Comparison of ENCODE assay signal across 19 cellular contexts in genomic region chr19:3532154-3533019, GRCh38. TPM values are rescaled to one million over a fixed set of nuclear protein-coding genes. Genes with fewer than 3 reads are reported as not detected.
DNase-seq lines count a peak whose midpoint lies in the region; ATAC-seq, FAIRE-seq and TF ChIP-seq lines count a peak whose summit lies in the region.
"Had no signal": no experiment of that assay in that cellular context is flagged by ENCODE, and none has a peak within 500 bp of the region (broad histone marks: within the 10 kb centered on the region; RNA-seq: fewer than 3 reads in every experiment).

No MANE protein-coding gene starts in this region.

- no peak for ATAC-seq in GM12878
- ATAC-seq in HG02759 (IDR thresholded peaks at IDR 0.05; ENCODE audit: unreplicated experiment) = no peak
- ATAC-seq: HCT116 had no signal

- H3K4me2 ChIP-seq in GM12878 (ENCODE audit: control insufficient read depth, insufficient read depth) = no peak overlapping the region
- H3K4me2 ChIP-seq in osteoblast (ENCODE audit: insufficient read depth, low read length) = no peak overlapping the region

- no peak for FAIRE-seq in GM12878 (lab: Jason Lieb, UNC)
- FAIRE-seq in GM12891 (lab: Jason Lieb, UNC) = no peak
- FAIRE-seq: A204.1, D721Med had no signal

- BruUV-seq in GM12878 (replicated peaks; lab: Mats Ljungman, UMichigan) = no TSS peak

- H3K27me3 ChIP-seq in GM12878 (replicated peaks in 1 of 2; ENCODE audit: control insufficient read depth in 2 of 2, insufficient read depth in 2 of 2, low read length in 1 of 2) (no peaks in the 10 kb centered on the region), osteoblast (ENCODE audit: insufficient read depth, low read length) (no peaks in the 10 kb centered on the region)

- POLR2A ChIA-PET in GM12878 (lab: Charles Lee) = no interaction called here

- H3K9me3 Mint-ChIP-seq in chondrocyte (ENCODE audit: low read depth) = no peaks in the 10 kb centered on the region
- H3K9me3 Mint-ChIP-seq: CD4-positive, alpha-beta T cell had no signal

- H3K36me3 Mint-ChIP-seq in chondrocyte (ENCODE audit: low read depth) = peaks cover 14% of the 10 kb centered on the region

- H3K4me1 Mint-ChIP-seq in chondrocyte (ENCODE audit: low read depth) = no peaks in the 10 kb centered on the region

- in situ Hi-C loops in GM12878 (cut with MboI) = no loop called here

- no peak for TF ChIP-seq CTCF in GM12878 (IDR thresholded peaks at IDR 0.05 in 2 of 3, conservative IDR thresholded peaks at IDR 0.05 in 1 of 3; ENCODE audit: control insufficient read depth in 2 of 3, extremely low read depth in 1 of 3, insufficient read depth in 1 of 3, low read depth in 3 of 3, low read length in 3 of 3)
- no peak for TF ChIP-seq CTCF in chondrocyte (IDR thresholded peaks at IDR 0.05)
- TF ChIP-seq CTCF in osteoblast (IDR thresholded peaks at IDR 0.05; ENCODE audit: extremely low read depth, low read depth, low read length) = no peak

- TF ChIP-seq POLR2A in GM12878 (IDR thresholded peaks at IDR 0.05; ENCODE audit: low read depth, low read length) = peak; percentile 18; the same call in 1 of the 2 replicates
- no peak for TF ChIP-seq POLR2A in GM12891 (IDR thresholded peaks at IDR 0.05; ENCODE audit: low read depth, low read length)

- H3K4me3 Mint-ChIP-seq in chondrocyte (ENCODE audit: unreplicated experiment) = no peak overlapping the region
- H3K4me3 Mint-ChIP-seq: CD4-positive, alpha-beta T cell had no signal

- SMC1A ChIA-PET in GM12878 (lab: Charles Lee; ENCODE audit: uncharacterized antibody, unreplicated experiment) = no interaction called here

- no peaks in the 10 kb centered on the region for H3K4me1 ChIP-seq in GM12878 (ENCODE audit: control insufficient read depth, insufficient read depth, low read length)
- no peaks in the 10 kb centered on the region for H3K4me1 ChIP-seq in osteoblast (ENCODE audit: insufficient read depth, low read length)
- H3K4me1 ChIP-seq: Caco-2 had no signal

- H3K9me3 ChIP-seq in GM12878 (replicated peaks; ENCODE audit: control insufficient read depth, insufficient read depth, low read length) = no peaks in the 10 kb centered on the region
- no peaks in the 10 kb centered on the region for H3K9me3 ChIP-seq in osteoblast (ENCODE audit: low read depth, low read length)
- H3K9me3 ChIP-seq: Caco-2 had no signal

- H3K27me3 Mint-ChIP-seq in chondrocyte (ENCODE audit: low read depth) = no peaks in the 10 kb centered on the region
- H3K27me3 Mint-ChIP-seq: CD4-positive, alpha-beta T cell had no signal

- H3K9ac ChIP-seq in GM12878 (ENCODE audit: control insufficient read depth, insufficient read depth, low read length) = no peak overlapping the region

- RAD21 ChIA-PET in GM12878 (lab: Charles Lee; ENCODE audit: unreplicated experiment) = no interaction called here

- TF ChIP-seq RAD21 in GM12878 (IDR thresholded peaks at IDR 0.05; ENCODE audit: insufficient read depth, low read depth, low read length) = no peak

- 95% methylated on average over 41 of the region's 41 CpGs for WGBS in GM12878 (ENCODE audit: insufficient coverage, insufficient replicate concordance, low lambda C conversion rate, missing lambda C conversion rate)

- no peak for TF ChIP-seq EP300 in GM12878 (IDR thresholded peaks at IDR 0.05; ENCODE audit: borderline replicate concordance in 1 of 2, control insufficient read depth in 1 of 2, low read depth in 2 of 2, low read length in 2 of 2)

- H3K4me3 ChIP-seq in GM12878 = no peak overlapping the region
- H3K4me3 ChIP-seq in osteoblast (ENCODE audit: insufficient read depth, low read length) = no peak overlapping the region

- H3K27ac Mint-ChIP-seq in chondrocyte (ENCODE audit: unreplicated experiment) = peak overlapping the region; percentile 17
- H3K27ac Mint-ChIP-seq: CD4-positive, alpha-beta T cell had no signal

- DNase-seq in GM12878 (ENCODE audit: low read depth, low spot score) (no peak), chondrocyte (ENCODE audit: low spot score) (no peak), osteoblast (ENCODE audit: insufficient read length, low spot score, missing footprints) (peak; percentile 81), GM12891 (ENCODE audit: insufficient read length, low spot score) (no peak), SKM-1 (lab: John Stamatoyannopoulos, UW; ENCODE audit: unreplicated experiment) (no peak)
- DNase-seq: AML-193; Caco-2; CD4-positive, alpha-beta T cell; DMS79; GDM1; GOT3 had no signal

- intact Hi-C loops in GM12878 (cut with micrococcal nuclease; ENCODE audit: unreplicated experiment) = no loop called here

- H3K79me2 ChIP-seq in GM12878 (ENCODE audit: control insufficient read depth, insufficient read depth, low read length) (no peaks in the 10 kb centered on the region), osteoblast (ENCODE audit: insufficient read depth, low read length) (peaks cover 3% of the 10 kb centered on the region)

- H4K20me1 ChIP-seq in GM12878 (ENCODE audit: control insufficient read depth, insufficient read depth) = no peaks in the 10 kb centered on the region
- peaks cover 14% of the 10 kb centered on the region for H4K20me1 ChIP-seq in osteoblast (ENCODE audit: insufficient read depth, low read length)

- H3K27ac ChIP-seq in GM12878 (ENCODE audit: control insufficient read depth, insufficient read depth) (no peak overlapping the region), osteoblast (ENCODE audit: low read depth, low read length) (no peak overlapping the region)
- H3K27ac ChIP-seq: C4-2B had no signal

- CTCF ChIA-PET in GM12878 (lab: Yijun Ruan, JAX) = no interaction called here

- H3K36me3 ChIP-seq in GM12878 (ENCODE audit: control insufficient read depth in 2 of 2, insufficient read depth in 2 of 2, low read length in 1 of 2) (peaks cover 9 to 33% of the 10 kb centered on the region in 2 experiments), osteoblast (ENCODE audit: insufficient read depth, low read length) (peaks cover 44% of the 10 kb centered on the region)

- H2AFZ ChIP-seq in GM12878 (ENCODE audit: control insufficient read depth, low read depth, low read length) (no peak overlapping the region), osteoblast (ENCODE audit: low read length) (no peak overlapping the region)

RNA-seq across cellular contexts. Expression of gene TEKTIP1, which starts 6.6 kb away (rescaled TPM):
- not detected in 2 replicates for total RNA-seq in GM12878 (2013; cell fraction: nucleolus; rRNA removed)
- not detected in 2 replicates for total RNA-seq in GM12878 (2014; rRNA removed)
- total RNA-seq in GM12878 (2014; rRNA removed; fragmentation: Illumina TruSeq; extraction: Trizol) = not detected in 2 replicates
- total RNA-seq in GM12878 (2021) = 1.7 and 2.6 TPM in 2 replicates
- not detected for polyA plus RNA-seq in GM12878 (2011; ENCODE audit: low read depth)
- 0.18 TPM in 1 of 2 replicates, not detected in the other for polyA plus RNA-seq in GM12878 (2011; rRNA removed)
- polyA plus RNA-seq in GM12878 (2011; cell fraction: cytosol; rRNA removed) = 0.10 and 0.25 TPM in 2 replicates
- polyA plus RNA-seq in GM12878 (2011; cell fraction: nucleus; rRNA removed) = 5.2 and 5.7 TPM in 2 replicates
- polyA plus RNA-seq in GM12878 (2012) = 0.62 and 1.1 TPM in 2 replicates
- not detected in 2 replicates for polyA plus RNA-seq in GM12878 (2014; fragmentation: Illumina TruSeq; extraction: Trizol)
- polyA plus RNA-seq in GM12878 (2014; fragmentation: Nextera tagmentation; extraction: Ambion mirVana) = not detected
- polyA plus RNA-seq in GM12878 (2014; rRNA removed) = 0.69 and 1.1 TPM in 2 replicates
- under 1 TPM; 0.45 to 0.60 TPM for polyA plus RNA-seq in GM12878 (2016; fragmentation: Nextera tagmentation; extraction: Ambion mirVana)
- not detected in 2 replicates for polyA minus RNA-seq in GM12878 (2011; rRNA and poly(A)+ RNA removed)
- not detected in 2 replicates for polyA minus RNA-seq in GM12878 (2011; cell fraction: cytosol; rRNA and poly(A)+ RNA removed)
- 0.77 TPM in 1 of 2 replicates, not detected in the other for polyA minus RNA-seq in GM12878 (2011; cell fraction: nucleus; rRNA and poly(A)+ RNA removed)
- total RNA-seq in chondrocyte = 0.35 to 0.65 TPM (median 0.56 TPM) in 3 replicates
- not detected in 2 replicates for total RNA-seq in osteoblast
- 0.63 TPM for polyA plus RNA-seq in GM12891 (2012; ENCODE audit: low read depth, missing spikeins)
- total RNA-seq: Daoy, H7 had no signal
- polyA plus RNA-seq: BJ had no signal

RNA-seq across cellular contexts. Expression of gene MFSD12, which starts 25.0 kb away (rescaled TPM):
- 108 and 117 TPM in 2 replicates for total RNA-seq in GM12878 (2013; cell fraction: nucleolus; rRNA removed)
- total RNA-seq in GM12878 (2014; rRNA removed) (49.1 and 50.5 TPM in 2 replicates), GM12878 (2014; rRNA removed; fragmentation: Illumina TruSeq; extraction: Trizol) (14.2 and 15.3 TPM in 2 replicates), GM12878 (2021) (56.3 and 65.9 TPM in 2 replicates), chondrocyte (65.8 to 101 TPM (median 98.4 TPM) in 3 replicates), osteoblast (92.5 and 104 TPM in 2 replicates)
- polyA plus RNA-seq in GM12878 (2011; ENCODE audit: low read depth) = 6.7 TPM
- polyA plus RNA-seq in GM12878 (2011; rRNA removed) (8.4 and 18.2 TPM in 2 replicates), GM12878 (2014; fragmentation: Illumina TruSeq; extraction: Trizol) (6.6 and 13.8 TPM in 2 replicates), GM12878 (2014; fragmentation: Nextera tagmentation; extraction: Ambion mirVana) (1 to 10 TPM in 1 of 2 experiments, under 1 TPM in 1; 0.58 to 1.9 TPM), GM12878 (2014; rRNA removed) (53.8 and 71.4 TPM in 2 replicates), GM12878 (2016; fragmentation: Nextera tagmentation; extraction: Ambion mirVana) (10 to 100 TPM in 1 of 2 experiments, 1 to 10 TPM in 1; 7.3 to 25.0 TPM)
- polyA plus RNA-seq in GM12878 (2011; cell fraction: cytosol; rRNA removed) = 24.8 and 37.2 TPM in 2 replicates
- polyA plus RNA-seq in GM12878 (2011; cell fraction: nucleus; rRNA removed) = 98.5 and 132 TPM in 2 replicates
- 28.8 and 29.4 TPM in 2 replicates for polyA plus RNA-seq in GM12878 (2012)
- polyA minus RNA-seq in GM12878 (2011; rRNA and poly(A)+ RNA removed) = 15.9 and 23.6 TPM in 2 replicates
- 25.9 and 34.3 TPM in 2 replicates for polyA minus RNA-seq in GM12878 (2011; cell fraction: cytosol; rRNA and poly(A)+ RNA removed)
- 17.0 and 35.6 TPM in 2 replicates for polyA minus RNA-seq in GM12878 (2011; cell fraction: nucleus; rRNA and poly(A)+ RNA removed)
- 22.7 TPM for polyA plus RNA-seq in GM12891 (2012; ENCODE audit: low read depth, missing spikeins)

RNA-seq across cellular contexts. Expression of gene FZR1, which starts 26.3 kb away (rescaled TPM):
- total RNA-seq in GM12878 (2013; cell fraction: nucleolus; rRNA removed) = 36.7 and 46.1 TPM in 2 replicates
- total RNA-seq in GM12878 (2014; rRNA removed) (30.6 and 35.1 TPM in 2 replicates), GM12878 (2014; rRNA removed; fragmentation: Illumina TruSeq; extraction: Trizol) (9.6 and 12.3 TPM in 2 replicates), GM12878 (2021) (42.8 and 44.2 TPM in 2 replicates), chondrocyte (35.0 to 37.6 TPM (median 36.5 TPM) in 3 replicates), osteoblast (36.6 and 39.5 TPM in 2 replicates)
- polyA plus RNA-seq in GM12878 (2011; ENCODE audit: low read depth) = 8.7 TPM
- polyA plus RNA-seq in GM12878 (2011; rRNA removed) (13.0 and 28.1 TPM in 2 replicates), GM12878 (2014; fragmentation: Illumina TruSeq; extraction: Trizol) (2.2 and 15.4 TPM in 2 replicates), GM12878 (2014; fragmentation: Nextera tagmentation; extraction: Ambion mirVana) (under 1 TPM; 0.11 to 0.55 TPM), GM12878 (2014; rRNA removed) (30.8 and 46.7 TPM in 2 replicates), GM12878 (2016; fragmentation: Nextera tagmentation; extraction: Ambion mirVana) (10 to 100 TPM; 33.5 to 36.2 TPM)
- polyA plus RNA-seq in GM12878 (2011; cell fraction: cytosol; rRNA removed) = 28.1 and 37.0 TPM in 2 replicates
- polyA plus RNA-seq in GM12878 (2011; cell fraction: nucleus; rRNA removed) = 131 and 138 TPM in 2 replicates
- polyA plus RNA-seq in GM12878 (2012) = 25.6 and 34.9 TPM in 2 replicates
- 17.0 and 37.1 TPM in 2 replicates for polyA minus RNA-seq in GM12878 (2011; rRNA and poly(A)+ RNA removed)
- polyA minus RNA-seq in GM12878 (2011; cell fraction: cytosol; rRNA and poly(A)+ RNA removed) = 20.7 and 28.9 TPM in 2 replicates
- 23.3 and 26.6 TPM in 2 replicates for polyA minus RNA-seq in GM12878 (2011; cell fraction: nucleus; rRNA and poly(A)+ RNA removed)
- 18.0 TPM for polyA plus RNA-seq in GM12891 (2012; ENCODE audit: low read depth, missing spikeins)

RNA-seq across cellular contexts. Expression of gene DOHH, which starts 31.9 kb away (rescaled TPM):
- 3.1 and 3.9 TPM in 2 replicates for total RNA-seq in GM12878 (2013; cell fraction: nucleolus; rRNA removed)
- total RNA-seq in GM12878 (2014; rRNA removed) (20.2 and 25.4 TPM in 2 replicates), GM12878 (2014; rRNA removed; fragmentation: Illumina TruSeq; extraction: Trizol) (2.6 and 3.0 TPM in 2 replicates), GM12878 (2021) (17.7 and 19.3 TPM in 2 replicates), chondrocyte (9.9 to 10.3 TPM (median 10.1 TPM) in 3 replicates), osteoblast (7.7 and 8.3 TPM in 2 replicates)
- 2.6 TPM for polyA plus RNA-seq in GM12878 (2011; ENCODE audit: low read depth)
- polyA plus RNA-seq in GM12878 (2011; rRNA removed) (1.8 and 4.0 TPM in 2 replicates), GM12878 (2014; fragmentation: Illumina TruSeq; extraction: Trizol) (0.22 and 0.48 TPM in 2 replicates), GM12878 (2014; fragmentation: Nextera tagmentation; extraction: Ambion mirVana) (under 1 TPM; 0.11 to 0.38 TPM), GM12878 (2014; rRNA removed) (19.7 and 24.6 TPM in 2 replicates), GM12878 (2016; fragmentation: Nextera tagmentation; extraction: Ambion mirVana) (10 to 100 TPM; 23.5 to 28.6 TPM)
- 6.4 and 14.7 TPM in 2 replicates for polyA plus RNA-seq in GM12878 (2011; cell fraction: cytosol; rRNA removed)
- polyA plus RNA-seq in GM12878 (2011; cell fraction: nucleus; rRNA removed) = 6.1 and 11.3 TPM in 2 replicates
- 10.7 and 13.5 TPM in 2 replicates for polyA plus RNA-seq in GM12878 (2012)
- polyA minus RNA-seq in GM12878 (2011; rRNA and poly(A)+ RNA removed) = 1.2 and 4.4 TPM in 2 replicates
- 4.1 and 5.2 TPM in 2 replicates for polyA minus RNA-seq in GM12878 (2011; cell fraction: cytosol; rRNA and poly(A)+ RNA removed)
- polyA minus RNA-seq in GM12878 (2011; cell fraction: nucleus; rRNA and poly(A)+ RNA removed) = 2.8 and 4.8 TPM in 2 replicates
- 10.9 TPM for polyA plus RNA-seq in GM12891 (2012; ENCODE audit: low read depth, missing spikeins)

RNA-seq across cellular contexts. Expression of gene HMG20B, which starts 40.4 kb away (rescaled TPM):
- 16.4 and 20.5 TPM in 2 replicates for total RNA-seq in GM12878 (2013; cell fraction: nucleolus; rRNA removed)
- 62.9 and 68.5 TPM in 2 replicates for total RNA-seq in GM12878 (2014; rRNA removed)
- total RNA-seq in GM12878 (2014; rRNA removed; fragmentation: Illumina TruSeq; extraction: Trizol) = 21.8 and 22.5 TPM in 2 replicates
- total RNA-seq in GM12878 (2021) = 80.9 and 86.4 TPM in 2 replicates
- 20.6 TPM for polyA plus RNA-seq in GM12878 (2011; ENCODE audit: low read depth)
- polyA plus RNA-seq in GM12878 (2011; rRNA removed) = 22.7 and 30.4 TPM in 2 replicates
- 33.5 and 57.7 TPM in 2 replicates for polyA plus RNA-seq in GM12878 (2011; cell fraction: cytosol; rRNA removed)
- polyA plus RNA-seq in GM12878 (2011; cell fraction: nucleus; rRNA removed) = 106 and 137 TPM in 2 replicates
- 52.1 and 53.5 TPM in 2 replicates for polyA plus RNA-seq in GM12878 (2012)
- polyA plus RNA-seq in GM12878 (2014; fragmentation: Illumina TruSeq; extraction: Trizol) = 7.8 and 12.9 TPM in 2 replicates
- polyA plus RNA-seq in GM12878 (2014; fragmentation: Nextera tagmentation; extraction: Ambion mirVana) = 1 to 10 TPM in 1 of 2 experiments, under 1 TPM in 1; 0.37 to 1.8 TPM
- polyA plus RNA-seq in GM12878 (2014; rRNA removed) = 92.7 and 104 TPM in 2 replicates
- 10 to 100 TPM; 63.6 to 69.1 TPM for polyA plus RNA-seq in GM12878 (2016; fragmentation: Nextera tagmentation; extraction: Ambion mirVana)
- 4.9 and 10.6 TPM in 2 replicates for polyA minus RNA-seq in GM12878 (2011; rRNA and poly(A)+ RNA removed)
- 21.8 and 28.1 TPM in 2 replicates for polyA minus RNA-seq in GM12878 (2011; cell fraction: cytosol; rRNA and poly(A)+ RNA removed)
- 8.1 and 14.1 TPM in 2 replicates for polyA minus RNA-seq in GM12878 (2011; cell fraction: nucleus; rRNA and poly(A)+ RNA removed)
- 60.9 to 69.3 TPM (median 68.2 TPM) in 3 replicates for total RNA-seq in chondrocyte
- 57.2 and 65.9 TPM in 2 replicates for total RNA-seq in osteoblast
- polyA plus RNA-seq in GM12891 (2012; ENCODE audit: low read depth, missing spikeins) = 44.6 TPM
